ENCODE assay signal across 8 cellular contexts in the genomic region with DNA sequence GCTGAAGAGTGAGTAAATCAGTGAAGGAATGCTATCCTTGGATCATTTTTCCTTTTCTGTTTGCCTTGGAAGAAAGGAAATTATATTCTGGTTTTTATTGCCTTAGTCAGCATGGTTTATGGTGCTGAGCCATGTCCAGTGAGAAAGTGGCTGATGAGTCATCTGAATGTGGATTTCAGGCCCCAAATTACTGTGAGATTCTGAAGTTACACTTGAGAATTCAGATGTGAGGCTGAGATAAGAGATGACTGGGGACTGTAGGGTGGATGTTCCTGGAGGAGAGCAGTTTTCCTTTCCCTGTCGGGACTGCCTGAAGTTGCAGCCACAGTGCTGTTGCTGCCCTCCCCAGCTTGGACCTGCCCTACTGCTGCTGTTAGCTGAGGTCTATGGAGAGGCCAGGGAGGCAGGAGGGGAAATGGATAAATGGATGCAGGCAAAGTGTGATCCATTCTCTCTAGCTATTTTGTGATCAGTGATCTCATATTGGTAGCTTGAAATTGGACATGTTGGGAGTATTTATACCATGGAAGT. TPM values are rescaled to one million over a fixed set of nuclear protein-coding genes. Genes with fewer than 3 reads are reported as not detected.
DNase-seq lines count a peak whose midpoint lies in the region; ATAC-seq, FAIRE-seq and TF ChIP-seq lines count a peak whose summit lies in the region.

No MANE protein-coding gene starts in this region.

- H3K9me3 ChIP-seq in kidney (ENCODE audit: control insufficient read depth in 1 of 2, low read length in 2 of 2): no peaks in the 10 kb centered on the region
- no peaks in the 10 kb centered on the region for H3K9me3 ChIP-seq in testis

- peaks cover 2 to 8% of the 10 kb centered on the region in 2 donors for H3K4me1 ChIP-seq in kidney (ENCODE audit: control insufficient read depth in 1 of 2, insufficient read depth in 1 of 2, low read depth in 1 of 2, low read length in 2 of 2)
- peaks cover 13% of the 10 kb centered on the region for H3K4me1 ChIP-seq in testis

- intact Hi-C loops in kidney (cut with DNase I) (no loop called here), testis (cut with DNase I; ENCODE audit: low total_unique reads) (no loop called here)

- peak overlapping the region; percentile 28 for H3K27ac Mint-ChIP-seq in activated T-helper 17 cell treated with anti-CD3 and anti-CD28 coated beads, Interleukin-2, amount 50 U/mL, for 72 hours

- peak; percentile 50; the same call in 1 of the 2 replicates for TF ChIP-seq POLR2A in H54 (IDR thresholded peaks at IDR 0.05; ENCODE audit: low read depth, low read length)
- no peak for TF ChIP-seq POLR2A in testis (IDR thresholded peaks at IDR 0.05)

- TF ChIP-seq CTCF in kidney (IDR thresholded peaks at IDR 0.05; ENCODE audit: borderline replicate concordance, extremely low read depth, insufficient read depth) (no peak), testis (IDR thresholded peaks at IDR 0.05) (no peak)

- H3K36me3 ChIP-seq in kidney (ENCODE audit: control insufficient read depth in 1 of 2, insufficient read depth in 2 of 2, low read length in 2 of 2) (no peaks in the 10 kb centered on the region), testis (ENCODE audit: low read depth, missing control alignments) (no peaks in the 10 kb centered on the region)

- H3K4me3 ChIP-seq in kidney (ENCODE audit: low read length in 2 of 2) (no peak overlapping the region), testis (no peak overlapping the region)

- ATAC-seq in activated T-helper 17 cell treated with anti-CD3 and anti-CD28 coated beads, Interleukin-2, amount 50 U/mL, for 72 hours (replicated peaks): peak; percentile 17
- no peak for ATAC-seq in GM21786 (IDR thresholded peaks at IDR 0.05; ENCODE audit: unreplicated experiment)

- H3K9ac ChIP-seq in kidney (ENCODE audit: low read length in 2 of 2): peak overlapping the region in 1 of 2 donors; percentile 27

- H3K27me3 Mint-ChIP-seq in activated T-helper 17 cell treated with anti-CD3 and anti-CD28 coated beads, Interleukin-2, amount 50 U/mL, for 72 hours: no peaks in the 10 kb centered on the region

- WGBS in testis, 2 donors: 14 to 40% methylated on average over 1 of the region's 1 CpG

- DNase-seq in 8988T (peak; percentile 61), H54 (ENCODE audit: insufficient read length, low spot score) (peak; percentile 90), kidney (peak; percentile 63), testis (no peak), germinal center (ENCODE audit: low spot score) (no peak)
- no peak for DNase-seq in NK-92 treated with Interleukin-12 subunit alpha and Interleukin-12 subunit beta, amount 100 ng/mL, for 24 hours (lab: John Stamatoyannopoulos, UW)

- H3K4me3 Mint-ChIP-seq in activated T-helper 17 cell treated with anti-CD3 and anti-CD28 coated beads, Interleukin-2, amount 50 U/mL, for 72 hours: peak overlapping the region; percentile 44

- peaks cover 11% of the 10 kb centered on the region for H3K36me3 Mint-ChIP-seq in activated T-helper 17 cell treated with anti-CD3 and anti-CD28 coated beads, Interleukin-2, amount 50 U/mL, for 72 hours (ENCODE audit: low read depth)

- peaks cover 43% of the 10 kb centered on the region for H3K4me1 Mint-ChIP-seq in activated T-helper 17 cell treated with anti-CD3 and anti-CD28 coated beads, Interleukin-2, amount 50 U/mL, for 72 hours

- FAIRE-seq in H54 (lab: Jason Lieb, UNC): peak; percentile 80
- no peak for FAIRE-seq in kidney (lab: Jason Lieb, UNC)

- H3K27ac ChIP-seq in kidney (ENCODE audit: low read depth in 2 of 2, low read length in 2 of 2) (peak overlapping the region; percentile 36 to 65), testis (no peak overlapping the region)

- no peaks in the 10 kb centered on the region for H3K27me3 ChIP-seq in testis

- no peaks in the 10 kb centered on the region for H3K9me3 Mint-ChIP-seq in activated T-helper 17 cell treated with anti-CD3 and anti-CD28 coated beads, Interleukin-2, amount 50 U/mL, for 72 hours

RNA-seq across cellular contexts. Expression of a gene that starts 4.2 kb away (rescaled TPM):
- total RNA-seq in activated T-helper 17 cell treated with anti-CD3 and anti-CD28 coated beads, Interleukin-2, amount 50 U/mL, for 72 hours: 10 to 100 TPM; 36.3 to 49.5 TPM
- total RNA-seq in kidney (24.5 TPM), testis (10 to 100 TPM; 12.4 to 14.6 TPM)
- polyA plus RNA-seq in kidney (ENCODE audit: insufficient read depth, low read depth, low replicate concordance) (7.6 TPM), testis (ENCODE audit: insufficient read depth, low read depth, low replicate concordance) (24.9 TPM)

RNA-seq across cellular contexts. Expression of a gene that starts 59.1 kb away (rescaled TPM):
- under 1 TPM; 0.13 to 0.32 TPM for total RNA-seq in activated T-helper 17 cell treated with anti-CD3 and anti-CD28 coated beads, Interleukin-2, amount 50 U/mL, for 72 hours
- total RNA-seq in kidney (not detected), testis (10 to 100 TPM; 15.5 to 47.4 TPM)
- polyA plus RNA-seq in kidney (ENCODE audit: insufficient read depth, low read depth, low replicate concordance) (not detected), testis (ENCODE audit: insufficient read depth, low read depth, low replicate concordance) (72.0 TPM)

Comparison
In these comparisons a context has a peak if more than half of its experiments do, and no peak if none do; other contexts are left out.
1. DNase-seq: peak in 8988T (single experiment), H54 (single experiment) and kidney (single experiment); none in testis (single experiment), NK-92 treated with Interleukin-12 subunit alpha and Interleukin-12 subunit beta, amount 100 ng/mL, for 24 hours (single experiment) and germinal center (single experiment).
2. H3K27ac ChIP-seq: peak in kidney (2 of 2); none in testis (0 of 2).
3. RNA of a gene that starts 59.1 kb away (total RNA-seq): 15.5 to 47.4 TPM in testis; 0.13 to 0.32 TPM in activated T-helper 17 cell treated with anti-CD3 and anti-CD28 coated beads, Interleukin-2, amount 50 U/mL, for 72 hours and not detected in kidney (single experiment); every median in the first group is over 10 times any median in the second.